Comparison of ENCODE assay signal across 8 cellular contexts in the genomic region with DNA sequence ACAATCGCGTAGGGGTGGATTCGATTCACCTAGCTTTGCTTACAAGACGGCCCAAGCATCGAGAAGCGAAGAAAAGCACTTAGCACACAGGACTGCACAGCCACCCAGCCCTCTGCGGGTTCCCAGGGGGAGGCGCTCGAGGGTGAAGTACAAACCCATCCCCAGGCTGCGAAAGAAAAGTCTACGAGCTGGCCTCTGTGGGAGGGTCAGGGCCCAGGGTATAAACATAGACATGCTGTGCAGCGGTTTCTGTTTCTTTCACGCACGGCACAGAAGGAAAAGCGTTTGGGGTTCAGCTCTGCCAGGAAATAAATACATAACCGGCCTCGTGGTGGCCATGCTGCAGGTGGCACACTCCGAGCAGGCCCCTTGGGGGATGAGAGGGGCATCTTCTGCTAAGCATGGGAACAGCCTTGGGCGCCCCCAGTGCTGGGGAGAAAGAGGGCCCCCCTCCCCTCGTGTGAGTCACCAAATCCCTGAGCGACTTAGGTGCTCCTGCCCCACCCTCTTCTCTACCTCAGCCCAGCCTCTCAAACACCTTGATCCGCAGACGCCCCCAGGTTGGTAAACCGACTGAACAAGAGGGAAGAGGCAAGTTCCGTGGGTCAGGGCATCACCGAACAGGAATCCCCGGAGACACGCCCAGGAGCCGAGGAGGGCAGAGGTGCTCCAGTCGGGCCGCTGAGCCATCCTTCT.
A peak's percentile ranks its signal among the peaks of the same experiment; 100 is the strongest.
DNase-seq lines count a peak whose midpoint lies in the region; ATAC-seq, FAIRE-seq and TF ChIP-seq lines count a peak whose summit lies in the region.

No MANE protein-coding gene starts in this region.

- no peaks in the 10 kb centered on the region for H3K36me3 ChIP-seq in kidney (ENCODE audit: control insufficient read depth in 1 of 2, insufficient read depth in 2 of 2, low read length in 2 of 2)

- CTCF ChIA-PET in HEK293T (lab: Yijun Ruan, JAX), result interaction anchor here (0.6 to 0.9 kb wide), 3 partner anchors 10 to 154 kb away, joined by 3 to 4 read pairs (median 3); no protein-coding TSS in a partner anchor

- ATAC-seq in GM18498 (IDR thresholded peaks at IDR 0.05; ENCODE audit: unreplicated experiment) (peak; percentile 98), HG02798 (IDR thresholded peaks at IDR 0.05; ENCODE audit: poor library complexity, unreplicated experiment) (peak; percentile 99)
- ATAC-seq in activated naive CD8-positive, alpha-beta T cell treated with anti-CD3 and anti-CD28 coated beads, Interleukin-2, amount 50 U/mL, for 24 hours, result peak; percentile 94

- POLR2A ChIA-PET in HEK293T (lab: Yijun Ruan, JAX), result no interaction called here

- intact Hi-C loops in kidney (cut with DNase I), result no loop called here

- TF ChIP-seq CTCF in kidney (IDR thresholded peaks at IDR 0.05; ENCODE audit: borderline replicate concordance, extremely low read depth, insufficient read depth), result no peak

- no peaks in the 10 kb centered on the region for H3K36me3 Mint-ChIP-seq in activated naive CD8-positive, alpha-beta T cell treated with anti-CD3 and anti-CD28 coated beads, Interleukin-2, amount 50 U/mL, for 24 hours (ENCODE audit: low read depth)

- peak overlapping the region; percentile 69 for H3K4me3 Mint-ChIP-seq in activated naive CD8-positive, alpha-beta T cell treated with anti-CD3 and anti-CD28 coated beads, Interleukin-2, amount 50 U/mL, for 24 hours

- no peak overlapping the region for H3K4me3 ChIP-seq in kidney (ENCODE audit: low read length in 2 of 2)

- DNase-seq in T follicular helper cell (ENCODE audit: low read depth) (peak; percentile 69), urothelium cell line (ENCODE audit: low spot score) (no peak), HEK293T (ENCODE audit: extremely low spot score) (no peak), kidney (no peak)
- peak; percentile 69 for DNase-seq in activated naive CD8-positive, alpha-beta T cell treated with anti-CD3 and anti-CD28 coated beads, Interleukin-2, amount 50 U/mL, for 24 hours
- DNase-seq in stimulated activated CD8-positive, alpha-beta memory T cell treated with anti-CD3 and anti-CD28 coated beads, Interleukin-15, amount 100 ng/mL, for 1 hour (ENCODE audit: low read depth), result peak; percentile 42

- FAIRE-seq in urothelium cell line (lab: Jason Lieb, UNC) (no peak), kidney (lab: Jason Lieb, UNC) (no peak)

- H3K4me1 ChIP-seq in kidney (ENCODE audit: control insufficient read depth in 1 of 2, insufficient read depth in 1 of 2, low read depth in 1 of 2, low read length in 2 of 2), result no peaks in the 10 kb centered on the region

- no peaks in the 10 kb centered on the region for H3K9me3 ChIP-seq in kidney (ENCODE audit: control insufficient read depth in 1 of 2, low read length in 2 of 2)

- H3K9me3 Mint-ChIP-seq in activated naive CD8-positive, alpha-beta T cell treated with anti-CD3 and anti-CD28 coated beads, Interleukin-2, amount 50 U/mL, for 24 hours, result no peaks in the 10 kb centered on the region

- H3K27ac Mint-ChIP-seq in activated naive CD8-positive, alpha-beta T cell treated with anti-CD3 and anti-CD28 coated beads, Interleukin-2, amount 50 U/mL, for 24 hours, result peak overlapping the region; percentile 76

- H3K27ac ChIP-seq in kidney (ENCODE audit: low read depth in 2 of 2, low read length in 2 of 2), result no peak overlapping the region

- H3K27me3 Mint-ChIP-seq in activated naive CD8-positive, alpha-beta T cell treated with anti-CD3 and anti-CD28 coated beads, Interleukin-2, amount 50 U/mL, for 24 hours, result no peaks in the 10 kb centered on the region

- no peak overlapping the region for H3K9ac ChIP-seq in kidney (ENCODE audit: low read length in 2 of 2)

- peaks cover 44% of the 10 kb centered on the region for H3K4me1 Mint-ChIP-seq in activated naive CD8-positive, alpha-beta T cell treated with anti-CD3 and anti-CD28 coated beads, Interleukin-2, amount 50 U/mL, for 24 hours

TF ChIP-seq in HEK293T, 16 proteins besides CTCF, POLR2A, EP300 and RAD21:
- TF ChIP-seq SUZ12 (IDR thresholded peaks at IDR 0.05) (no peak), ELF4 (IDR thresholded peaks at IDR 0.05) (no peak), NFRKB (IDR thresholded peaks at IDR 0.05) (no peak), FOXK2 (IDR thresholded peaks at IDR 0.05) (no peak), FOXM1 (IDR thresholded peaks at IDR 0.05; ENCODE audit: borderline replicate concordance) (no peak)
TF ChIP-seq in HEK293T: peak in this region for 0.

Comparison
In these comparisons a context has a peak if more than half of its experiments do, and no peak if none do; other contexts are left out.
1. DNase-seq: peak in T follicular helper cell (single experiment), activated naive CD8-positive, alpha-beta T cell treated with anti-CD3 and anti-CD28 coated beads, Interleukin-2, amount 50 U/mL, for 24 hours (single experiment) and stimulated activated CD8-positive, alpha-beta memory T cell treated with anti-CD3 and anti-CD28 coated beads, Interleukin-15, amount 100 ng/mL, for 1 hour (single experiment); none in urothelium cell line (single experiment), HEK293T (single experiment) and kidney (single experiment).
2. Peak in every context shown above with its lines, with median percentiles within 50 percentile points of each other: ATAC-seq.